In genomic region chr10:36556468-36556867, GRCh38 we compare ENCODE assay signal across 17 cellular contexts.
"Had no signal": no experiment of that assay in that cellular context is flagged by ENCODE, and none has a peak within 500 bp of the region (broad histone marks: within the 10 kb centered on the region; RNA-seq: fewer than 3 reads in every experiment).

No MANE protein-coding gene starts in this region.

- DNase-seq: KBM-7, MG63, NCI-H1092, NCI-H1105 treated with DMSO at 0.1 percent for 48 hours, NCI-H1417 treated with DMSO at 0.1 percent for 48 hours, NCI-H146, NCI-H1694 treated with DMSO at 0.1 percent for 48 hours, NCI-H1930, NCI-H2081, NCI-H2107, NCI-H2227 treated with DMSO at 0.1 percent for 48 hours, NCI-H524, NCI-H69, NCI-H774, SHP77, SK-N-SH, SW 1271 had no signal
